ENCODE assay signal across 8 cellular contexts in genomic region chr1:159197767-159198557, GRCh38. TPM values are rescaled to one million over a fixed set of nuclear protein-coding genes. Genes with fewer than 3 reads are reported as not detected.
DNase-seq lines count a peak whose midpoint lies in the region; TF ChIP-seq lines count a peak whose summit lies in the region.

No MANE protein-coding gene starts in this region.

- H3K4me2 ChIP-seq in H9 (ENCODE audit: insufficient read depth, insufficient read length, low read length) (no peak overlapping the region), SK-N-SH (no peak overlapping the region)

- H3K27ac ChIP-seq in H9 (ENCODE audit: insufficient read length, low read depth, low read length) (no peak overlapping the region), SK-N-SH (ENCODE audit: low read depth in 2 of 2, low read length in 1 of 2) (no peak overlapping the region)

- H3K79me2 ChIP-seq in H9 (ENCODE audit: insufficient read depth, low read length) (no peaks in the 10 kb centered on the region), SK-N-SH (ENCODE audit: insufficient read depth) (no peaks in the 10 kb centered on the region)

- H3K4me1 ChIP-seq in H9 (ENCODE audit: insufficient read depth, low read length): no peaks in the 10 kb centered on the region
- H3K4me1 ChIP-seq in SK-N-SH (ENCODE audit: control insufficient read depth in 1 of 2, insufficient read depth in 2 of 2, low read depth in 1 of 2, low read length in 1 of 2): peaks cover 0 to 2% of the 10 kb centered on the region in 2 experiments; a peak in 1 of 4 replicates

- H3K4me1 Mint-ChIP-seq in H9: peaks cover 4 to 10% of the 10 kb centered on the region in 2 experiments
- peaks cover 4 to 6% of the 10 kb centered on the region in 2 donors for H3K4me1 Mint-ChIP-seq in immature natural killer cell

- CTCF ChIA-PET in SK-N-SH (lab: Yijun Ruan, JAX): interaction anchor here (0.9 to 26.8 kb wide), 16 partner anchors 9 to 178 kb away, joined by 3 to 660 read pairs (median 8); partner anchors contain the start of gene CADM3

- no peaks in the 10 kb centered on the region; a peak in 2 of 7 replicates for H3K36me3 Mint-ChIP-seq in H9 (ENCODE audit: insufficient read depth in 1 of 3, low read depth in 3 of 3)
- H3K36me3 Mint-ChIP-seq in immature natural killer cell: no peaks in the 10 kb centered on the region

- no CpG with 5 or more reads among the region's 9 CpGs for WGBS in H9 (ENCODE audit: extremely low coverage, insufficient read length, low lambda C conversion rate)
- 17% methylated on average over 9 of the region's 9 CpGs for WGBS in SK-N-SH (ENCODE audit: low lambda C conversion rate)

- peak overlapping the region in 1 of 3 experiments; percentile 1; a peak in 1 of 7 replicates for H3K27ac Mint-ChIP-seq in H9
- H3K27ac Mint-ChIP-seq in immature natural killer cell: no peak overlapping the region

- peak; percentile 19 to 77 (median 57) for DNase-seq in NCI-H1417 (lab: John Stamatoyannopoulos, UW)
- DNase-seq in NCI-H1417 treated with DMSO at 0.1 percent for 48 hours (lab: John Stamatoyannopoulos, UW): no peak
- peak; percentile 78 for DNase-seq in H9
- DNase-seq in LoVo (ENCODE audit: low spot score): peak; percentile 59
- peak; percentile 80 for DNase-seq in SK-N-SH
- DNase-seq in astrocyte of the spinal cord (ENCODE audit: low read depth, low spot score): peak; percentile 76
- DNase-seq in immature natural killer cell: peak in 2 of 3 donors; percentile 7 to 21
- peak; percentile 40 to 55 for DNase-seq in stimulated activated CD4-positive, alpha-beta T cell treated with anti-CD3 and anti-CD28 coated beads, Interleukin-15, amount 100 ng/mL, for 48 hours (ENCODE audit: low read depth in 2 of 2)

- no peaks in the 10 kb centered on the region for H3K9me3 Mint-ChIP-seq in H9
- H3K9me3 Mint-ChIP-seq in immature natural killer cell: no peaks in the 10 kb centered on the region

- POLR2A ChIA-PET in SK-N-SH (lab: Yijun Ruan, JAX): no interaction called here

- no peaks in the 10 kb centered on the region for H4K20me1 ChIP-seq in H9 (ENCODE audit: control insufficient read depth, insufficient read depth, insufficient read length)
- no peaks in the 10 kb centered on the region for H4K20me1 ChIP-seq in SK-N-SH (ENCODE audit: insufficient read depth)

- H3K23me2 ChIP-seq in H9 (ENCODE audit: insufficient read length, low read depth, low read length, poor library complexity, severe bottlenecking): no peaks in the 10 kb centered on the region

- no peaks in the 10 kb centered on the region for H3K36me3 ChIP-seq in SK-N-SH (replicated peaks in 1 of 2; ENCODE audit: control insufficient read depth in 1 of 2, insufficient read depth in 2 of 2, low read length in 1 of 2)

- H3K4me3 Mint-ChIP-seq in H9: no peak overlapping the region
- H3K4me3 Mint-ChIP-seq in immature natural killer cell: no peak overlapping the region

- H3K9me2 ChIP-seq in SK-N-SH: no peaks in the 10 kb centered on the region

- H3K23ac ChIP-seq in H9 (ENCODE audit: insufficient read length, low read depth, low read length): no peak overlapping the region

- H3K9ac ChIP-seq in H9 (ENCODE audit: extremely low read depth, insufficient read length, low read length) (no peak overlapping the region), SK-N-SH (no peak overlapping the region)

- H3K4me3 ChIP-seq in SK-N-SH (ENCODE audit: low read depth in 2 of 2, low read length in 1 of 2): no peak overlapping the region; a peak in 1 of 4 replicates
- no peak overlapping the region for H3K4me3 ChIP-seq in astrocyte of the spinal cord (ENCODE audit: low read depth, low read length)

- TF ChIP-seq CTCF in H9 (conservative IDR thresholded peaks at IDR 0.05) (peak; percentile 89), SK-N-SH (IDR thresholded peaks at IDR 0.05) (peak; percentile 83), astrocyte of the spinal cord (IDR thresholded peaks at IDR 0.05; ENCODE audit: low read depth, low read length) (peak; percentile 92)

- no peak overlapping the region for H4K5ac ChIP-seq in H9 (ENCODE audit: insufficient read length, low read depth, low read length)

- H3K79me1 ChIP-seq in H9 (ENCODE audit: insufficient read depth, low read depth, low read length, poor library complexity, severe bottlenecking): no peaks in the 10 kb centered on the region

- H3T11ph ChIP-seq in H9 (ENCODE audit: low read length): no peak overlapping the region

- H2BK5ac ChIP-seq in H9 (ENCODE audit: insufficient read length, low read length): no peak overlapping the region

- no peaks in the 10 kb centered on the region for H3F3A ChIP-seq in SK-N-SH (replicated peaks; ENCODE audit: insufficient read depth)

- no peak overlapping the region for H2AK5ac ChIP-seq in H9 (ENCODE audit: insufficient read length, low read length)

- H2BK12ac ChIP-seq in H9 (ENCODE audit: insufficient read length, low read depth, low read length): no peak overlapping the region

- in situ Hi-C loops in astrocyte of the spinal cord (cut with HindIII; ENCODE audit: low sequenced_read_pairs): no loop called here

- no peak for TF ChIP-seq EP300 in SK-N-SH (IDR thresholded peaks at IDR 0.05; ENCODE audit: borderline replicate concordance in 1 of 2, low read depth in 1 of 2, low read length in 1 of 2)

- H4K8ac ChIP-seq in H9 (replicated peaks; ENCODE audit: insufficient read length, low read depth, low read length): no peak overlapping the region

- no peaks in the 10 kb centered on the region for H3K27me3 Mint-ChIP-seq in H9 (ENCODE audit: low read depth)
- H3K27me3 Mint-ChIP-seq in immature natural killer cell (ENCODE audit: low read depth in 3 of 3): peaks cover 2 to 14% (median 4%) of the 10 kb centered on the region in 3 donors

- H3K27me3 ChIP-seq in H9 (ENCODE audit: insufficient read depth, low read length) (no peaks in the 10 kb centered on the region), SK-N-SH (ENCODE audit: insufficient read depth) (peaks cover 5% of the 10 kb centered on the region; the same call in 1 of the 2 replicates)

- H3K18ac ChIP-seq in H9 (ENCODE audit: insufficient read length, low read depth, low read length): no peak overlapping the region

- H2BK120ac ChIP-seq in H9 (ENCODE audit: low read depth, low read length, poor library complexity, severe bottlenecking): no peak overlapping the region

- H3K14ac ChIP-seq in H9 (ENCODE audit: insufficient read depth, low read length): no peak overlapping the region

- no peak overlapping the region for H3K56ac ChIP-seq in H9 (ENCODE audit: insufficient read length, low read depth, low read length)

- no peak overlapping the region for H4K91ac ChIP-seq in H9 (ENCODE audit: insufficient read length, low read depth, low read length)

- no peak overlapping the region for H2AFZ ChIP-seq in H9 (ENCODE audit: low read length)
- H2AFZ ChIP-seq in SK-N-SH (ENCODE audit: low read depth): no peak overlapping the region

- TF ChIP-seq RAD21 in SK-N-SH (IDR thresholded peaks at IDR 0.05; ENCODE audit: low read length): peak; percentile 82

- no peak overlapping the region for H3K4ac ChIP-seq in H9 (ENCODE audit: low read depth, low read length)

- no peak overlapping the region for H2BK15ac ChIP-seq in H9 (ENCODE audit: low read depth, low read length)

- no peaks in the 10 kb centered on the region for H3K9me3 ChIP-seq in H9 (ENCODE audit: control insufficient read depth, low read depth, low read length)
- H3K9me3 ChIP-seq in SK-N-SH: no peaks in the 10 kb centered on the region

- H2BK20ac ChIP-seq in H9 (ENCODE audit: low read depth, low read length, poor library complexity, severe bottlenecking): no peak overlapping the region

TF ChIP-seq in SK-N-SH, 30 proteins besides CTCF, POLR2A, EP300 and RAD21:
- TF ChIP-seq TEAD4 (IDR thresholded peaks at IDR 0.05; ENCODE audit: borderline replicate concordance, insufficient read depth) (no peak), NFIC (IDR thresholded peaks at IDR 0.05; ENCODE audit: borderline replicate concordance) (no peak), RFX5 (IDR thresholded peaks at IDR 0.05; ENCODE audit: low read length) (peak; percentile 58; the same call in 1 of the 2 replicates), SMC3 (IDR thresholded peaks at IDR 0.05; ENCODE audit: low read depth, low read length) (peak; percentile 96), EZH2phosphoT487 (IDR thresholded peaks at IDR 0.05; ENCODE audit: borderline replicate concordance, low read depth) (no peak), NRF1 (IDR thresholded peaks at IDR 0.05; ENCODE audit: low read depth, low read length) (0 out of 2 replicates have a peak, but pooled peaks have one; percentile 12), GATA2 (CRISPR knock-in tag; IDR thresholded peaks at IDR 0.05) (peak; percentile 72), MXI1 (IDR thresholded peaks at IDR 0.05; ENCODE audit: low read depth, low read length) (no peak), RCOR1 (IDR thresholded peaks at IDR 0.05; ENCODE audit: low read length) (no peak), IRF3 (IDR thresholded peaks at IDR 0.05; ENCODE audit: low read depth, low read length) (no peak)
TF ChIP-seq in SK-N-SH: peak in this region for 4.

RNA-seq across cellular contexts. Expression of gene ACKR1, which starts 6.7 kb away (rescaled TPM):
- total RNA-seq in H9 (2021): 0.26 and 0.39 TPM in 2 replicates
- polyA plus RNA-seq in SK-N-SH (2012; rRNA removed): 0.02 TPM in 1 of 2 replicates, not detected in the other
- 0.05 TPM in 1 of 2 replicates, not detected in the other for polyA plus RNA-seq in SK-N-SH (2012; cell fraction: cytosol; rRNA removed)
- 0.06 and 0.18 TPM in 2 replicates for polyA plus RNA-seq in SK-N-SH (2012; cell fraction: nucleus; rRNA removed)
- not detected for polyA plus RNA-seq in immature natural killer cell

RNA-seq across cellular contexts. Expression of gene CADM3, which starts 26.5 kb away (rescaled TPM):
- total RNA-seq in H9 (2021): 5.6 and 5.7 TPM in 2 replicates
- 0.78 and 0.94 TPM in 2 replicates for polyA plus RNA-seq in SK-N-SH (2012; rRNA removed)
- polyA plus RNA-seq in SK-N-SH (2012; cell fraction: cytosol; rRNA removed): 0.41 and 0.75 TPM in 2 replicates
- 0.49 and 0.56 TPM in 2 replicates for polyA plus RNA-seq in SK-N-SH (2012; cell fraction: nucleus; rRNA removed)
- not detected for polyA plus RNA-seq in immature natural killer cell
